In the genomic region with DNA sequence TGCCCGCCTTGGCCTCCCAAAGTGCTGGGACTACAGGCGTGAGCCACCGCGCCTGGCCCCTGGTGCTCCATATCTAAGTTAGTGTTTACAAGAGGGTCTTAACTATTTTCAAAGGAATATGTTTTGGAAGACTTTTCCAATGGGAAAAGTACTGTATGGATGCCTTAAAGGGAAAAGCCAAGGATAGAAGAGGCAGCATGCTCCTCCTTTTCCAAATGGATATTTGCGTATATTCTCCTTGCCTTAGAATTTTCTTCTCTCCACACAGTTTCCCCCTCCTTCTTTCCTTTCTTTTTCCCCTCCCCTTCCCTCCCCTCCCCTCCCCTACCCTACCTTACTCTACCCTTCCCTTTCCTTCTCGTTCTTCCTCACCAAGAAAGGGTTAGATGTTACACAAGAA, we compare ENCODE assay signal across 8 cellular contexts.
"Had no signal": no experiment of that assay in that cellular context is flagged by ENCODE, and none has a peak within 500 bp of the region (broad histone marks: within the 10 kb centered on the region; RNA-seq: fewer than 3 reads in every experiment).

No MANE protein-coding gene starts in this region.

- FAIRE-seq: G401.6, GM12878, GM12891, GM12892, GM18507, GM19239 had no signal

- DNase-seq: GDM1, GF-D8 had no signal

- ATAC-seq: GM12878 had no signal

- H3K4me3 ChIP-seq: GM12878 had no signal
